In genomic region chr16:23773339-23773738, GRCh38 we compare ENCODE assay signal across 26 cellular contexts. TPM values are rescaled to one million over a fixed set of nuclear protein-coding genes. Genes with fewer than 3 reads are reported as not detected.
DNase-seq lines count a peak whose midpoint lies in the region; ATAC-seq, FAIRE-seq and TF ChIP-seq lines count a peak whose summit lies in the region.
"Had no signal": no experiment of that assay in that cellular context is flagged by ENCODE, and none has a peak within 500 bp of the region (broad histone marks: within the 10 kb centered on the region; RNA-seq: fewer than 3 reads in every experiment).

No MANE protein-coding gene starts in this region.

- POLR2A ChIA-PET in K562 (lab: Yijun Ruan, JAX) (interaction anchor here (0.6 kb wide), 1 partner anchor 738 kb away, joined by 3 read pairs; no protein-coding TSS in a partner anchor), PC-9 (lab: Charles Lee; ENCODE audit: unreplicated experiment) (interaction anchor here (0.6 kb wide), 1 partner anchor 662 kb away, joined by 9 read pairs; no protein-coding TSS in a partner anchor)

- no peaks in the 10 kb centered on the region for H3K79me2 ChIP-seq in K562 (ENCODE audit: control insufficient read depth, insufficient read depth, low read length)
- no peaks in the 10 kb centered on the region for H3K79me2 ChIP-seq in PC-9 (ENCODE audit: low read depth)

- H3K9ac ChIP-seq in K562 (ENCODE audit: insufficient read depth in 1 of 2, low read depth in 2 of 2, low read length in 2 of 2): no peak overlapping the region
- H3K9ac ChIP-seq: BLaER1 had no signal

- no peaks in the 10 kb centered on the region for H3K27me3 ChIP-seq in K562 (ENCODE audit: control insufficient read depth in 2 of 2, insufficient read depth in 2 of 2, low read length in 2 of 2)
- H3K27me3 ChIP-seq in foreskin keratinocyte: no peaks in the 10 kb centered on the region
- peaks cover 27% of the 10 kb centered on the region; the same call in 1 of the 2 replicates for H3K27me3 ChIP-seq in PC-9 (ENCODE audit: insufficient read depth, low read depth)
- H3K27me3 ChIP-seq: BE2C, BLaER1 had no signal

- no peak for TF ChIP-seq RAD21 in K562 (CRISPR knock-in tag; conservative IDR thresholded peaks at IDR 0.05 in 1 of 2, IDR thresholded peaks at IDR 0.05 in 1 of 2)

- no peak for TF ChIP-seq POLR2A in K562 (conservative IDR thresholded peaks at IDR 0.05)

- no peaks in the 10 kb centered on the region for H3K9me2 ChIP-seq in PC-9 (ENCODE audit: insufficient read depth)

- peak; percentile 0 for DNase-seq in RPMI8226
- no peak for DNase-seq in K562 (ENCODE audit: extremely low read depth in 1 of 4, low spot score in 3 of 4)
- DNase-seq in foreskin keratinocyte: no peak
- DNase-seq in LoVo (ENCODE audit: low spot score): no peak
- no peak for DNase-seq in HuH-7.5 (ENCODE audit: low spot score)
- no peak for DNase-seq in PC-9
- DNase-seq: 8988T; ACHN; BE2C; C1 segment of cervical spinal cord; CD4-positive, alpha-beta memory T cell; CD4-positive, CD25-positive, alpha-beta regulatory T cell; CD8-positive, alpha-beta memory T cell; COR-L47; DMS 273 treated with DMSO at 0.1 percent for 48 hours; DMS153; DMS53; DMS79 treated with DMSO at 0.1 percent for 48 hours; GF-D8 had no signal

- TF ChIP-seq EP300 in K562 (IDR thresholded peaks at IDR 0.05; ENCODE audit: low read length): no peak

- BruUV-seq in K562 (replicated peaks; lab: Mats Ljungman, UMichigan) (no TSS peak), PC-9 (replicated peaks; lab: Mats Ljungman, UMichigan) (no TSS peak)

- H3F3A ChIP-seq in PC-9 (ENCODE audit: insufficient read depth, low read depth): no peaks in the 10 kb centered on the region

- no peaks in the 10 kb centered on the region for H3K9me1 ChIP-seq in K562 (ENCODE audit: control insufficient read depth, insufficient read depth, low read length)

- H3K4me1 ChIP-seq in K562 (replicated peaks in 1 of 2; ENCODE audit: control insufficient read depth in 2 of 2, insufficient read depth in 2 of 2, low read length in 2 of 2): peaks cover 0 to 8% of the 10 kb centered on the region in 2 experiments; a peak in 2 of 5 replicates
- H3K4me1 ChIP-seq in foreskin keratinocyte: peaks cover 18% of the 10 kb centered on the region
- H3K4me1 ChIP-seq in PC-9 (replicated peaks; ENCODE audit: insufficient read depth): no peaks in the 10 kb centered on the region
- H3K4me1 ChIP-seq: BE2C, BLaER1 had no signal

- H3K9me3 ChIP-seq in K562 (replicated peaks; ENCODE audit: control insufficient read depth, insufficient read depth, low read depth, low read length) (no peaks in the 10 kb centered on the region), PC-9 (ENCODE audit: insufficient read depth, low read depth) (no peaks in the 10 kb centered on the region)
- H3K9me3 ChIP-seq: BE2C, BLaER1 had no signal

- ATAC-seq in K562 (no peak), foreskin keratinocyte (no peak), GM19023 (IDR thresholded peaks at IDR 0.05; ENCODE audit: unreplicated experiment) (no peak)

- no peak for TF ChIP-seq CTCF in K562 (IDR thresholded peaks at IDR 0.05 in 2 of 3, conservative IDR thresholded peaks at IDR 0.05 in 1 of 3; ENCODE audit: insufficient read depth in 2 of 3, low read depth in 1 of 3, low read length in 3 of 3)
- no peak for TF ChIP-seq CTCF in foreskin keratinocyte (conservative IDR thresholded peaks at IDR 0.05)
- no peak for TF ChIP-seq CTCF in PC-9 (conservative IDR thresholded peaks at IDR 0.05)

- in situ Hi-C loops in K562 (cut with MboI): no loop called here

- H3K4me3 ChIP-seq in K562 (no peak overlapping the region), PC-9 (no peak overlapping the region)
- H3K4me3 ChIP-seq: BLaER1 had no signal

- H3K27ac ChIP-seq in K562 (ENCODE audit: extremely low read depth, low read depth, low read length) (no peak overlapping the region), foreskin keratinocyte (peak overlapping the region; percentile 69), PC-9 (no peak overlapping the region)
- H3K27ac ChIP-seq: BLaER1 had no signal

- CTCF ChIA-PET in K562 (lab: Yijun Ruan, JAX; ENCODE audit: low intra/inter-chr PET ratio) (no interaction called here), PC-9 (lab: Charles Lee) (no interaction called here)

- H3K36me3 ChIP-seq in K562 (ENCODE audit: control insufficient read depth, insufficient read depth, low read length) (no peaks in the 10 kb centered on the region), PC-9 (ENCODE audit: low read depth) (no peaks in the 10 kb centered on the region)
- H3K36me3 ChIP-seq: BE2C, BLaER1 had no signal

- intact Hi-C loops in K562 (cut with micrococcal nuclease): no loop called here
- intact Hi-C loops in PC-9 (cut with micrococcal nuclease; ENCODE audit: unreplicated experiment): no loop called here

- no peaks in the 10 kb centered on the region for H4K20me1 ChIP-seq in K562 (replicated peaks; ENCODE audit: control insufficient read depth, insufficient read depth, low read length)
- H4K20me1 ChIP-seq in PC-9 (ENCODE audit: insufficient read depth): no peaks in the 10 kb centered on the region
- H4K20me1 ChIP-seq: BLaER1 had no signal

- 28% methylated on average over 2 of the region's 2 CpGs for WGBS in K562 (ENCODE audit: insufficient coverage, low coverage, missing lambda C conversion rate)

- peak; percentile 29 for FAIRE-seq in K562 (lab: Jason Lieb, UNC)
- FAIRE-seq: A204.1, G401.6, GM12891 had no signal

- H2AFZ ChIP-seq in K562 (ENCODE audit: low read depth, low read length) (no peak overlapping the region), PC-9 (no peak overlapping the region)

- H3K4me2 ChIP-seq in K562 (ENCODE audit: insufficient read depth, low read length): no peak overlapping the region
- H3K4me2 ChIP-seq in PC-9: no peak overlapping the region
- H3K4me2 ChIP-seq: BLaER1 had no signal

TF ChIP-seq in K562, 482 proteins besides CTCF, POLR2A, EP300 and RAD21:
- TF ChIP-seq ZNF507 (tag; conservative IDR thresholded peaks at IDR 0.05): no peak
- no peak for TF ChIP-seq MAFK (IDR thresholded peaks at IDR 0.05; ENCODE audit: low read length)
- TF ChIP-seq ZNF121 (CRISPR knock-in tag; conservative IDR thresholded peaks at IDR 0.05): peak; percentile 54

RNA-seq across cellular contexts. Expression of gene CHP2, which starts 18.5 kb away (rescaled TPM):
- 0.39 and 0.46 TPM in 2 replicates for total RNA-seq in K562 (2011; cell fraction: chromatin; rRNA removed; ENCODE audit: low replicate concordance)
- 0.33 and 0.39 TPM in 2 replicates for total RNA-seq in K562 (2011; cell fraction: nucleolus; rRNA removed)
- total RNA-seq in K562 (2011; cell fraction: nucleoplasm; rRNA removed): 0.51 and 0.84 TPM in 2 replicates
- total RNA-seq in K562 (2014; rRNA removed) (0.50 and 1.1 TPM in 2 replicates), K562 (2014; rRNA removed; fragmentation: Illumina TruSeq; extraction: Trizol) (0.80 and 0.83 TPM in 2 replicates), K562 (2015; rRNA removed; fragmentation: Illumina TruSeq; extraction: Trizol) (0.76 and 0.87 TPM in 2 replicates), K562 (2021) (0.95 and 1.1 TPM in 2 replicates), foreskin keratinocyte (not detected in 2 replicates), PC-9 (2021) (not detected in 2 replicates)
- polyA plus RNA-seq in K562 (2011; rRNA removed) (0.43 and 0.85 TPM in 2 replicates), K562 (2014; fragmentation: Illumina TruSeq; extraction: Trizol) (0.78 and 1.1 TPM in 2 replicates), K562 (2014; fragmentation: Nextera tagmentation; extraction: Ambion mirVana) (under 1 TPM; 0.23 to 0.45 TPM), K562 (2014; rRNA removed) (1.1 and 1.2 TPM in 2 replicates), foreskin keratinocyte (0.02 TPM in 1 of 2 replicates, not detected in the other)
- polyA plus RNA-seq in K562 (2011; cell fraction: cytosol; rRNA removed): 0.38 and 0.52 TPM in 2 replicates
- 0.24 and 1.1 TPM in 2 replicates for polyA plus RNA-seq in K562 (2011; cell fraction: nucleus; rRNA removed)
- 1.2 and 1.9 TPM in 2 replicates for polyA plus RNA-seq in K562 (2012)
- polyA minus RNA-seq in K562 (2011; rRNA and poly(A)+ RNA removed): 0.21 and 0.67 TPM in 2 replicates
- polyA minus RNA-seq in K562 (2011; cell fraction: cytosol; rRNA and poly(A)+ RNA removed): 0.57 TPM in 1 of 2 replicates, not detected in the other
- polyA minus RNA-seq in K562 (2011; cell fraction: nucleus; rRNA and poly(A)+ RNA removed): 0.22 and 0.40 TPM in 2 replicates
- total RNA-seq: CD4-positive, alpha-beta memory T cell; CD4-positive, CD25-positive, alpha-beta regulatory T cell; CD8-positive, alpha-beta memory T cell had no signal
- polyA plus RNA-seq: AG04450; CD14-positive monocyte; CD4-positive, alpha-beta memory T cell; CD4-positive, CD25-positive, alpha-beta regulatory T cell; CD8-positive, alpha-beta memory T cell had no signal
